In the genomic region with DNA sequence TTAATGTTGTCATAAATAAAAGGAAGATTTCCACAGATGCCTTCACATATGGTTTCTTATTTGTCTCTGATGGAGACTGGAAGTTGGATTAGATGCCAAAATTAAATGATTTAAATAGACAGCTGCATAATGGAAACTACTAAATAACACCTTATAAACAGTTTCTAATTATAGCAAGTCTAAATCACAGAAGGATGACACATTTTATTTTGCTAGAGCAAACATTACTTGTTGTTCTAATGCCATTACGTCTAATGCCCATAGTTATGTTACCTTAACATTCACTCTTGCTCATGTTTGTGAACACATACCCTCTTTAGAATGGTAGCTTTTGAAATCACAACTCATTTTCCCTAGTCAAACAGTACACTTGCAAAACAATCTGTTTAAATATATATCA, we compare ENCODE assay signal across 21 cellular contexts.
DNase-seq lines count a peak whose midpoint lies in the region; ATAC-seq lines count a peak whose summit lies in the region.
"Had no signal": no experiment of that assay in that cellular context is flagged by ENCODE, and none has a peak within 500 bp of the region (broad histone marks: within the 10 kb centered on the region; RNA-seq: fewer than 3 reads in every experiment).

No MANE protein-coding gene starts in this region.

- no peaks in the 10 kb centered on the region for H3K4me1 ChIP-seq in naive thymus-derived CD4-positive, alpha-beta T cell (ENCODE audit: control insufficient read depth in 2 of 2, insufficient read depth in 2 of 2, low read length in 2 of 2)
- H3K4me1 ChIP-seq: BE2C, BLaER1, Caco-2 had no signal

- no peak for ATAC-seq in naive thymus-derived CD4-positive, alpha-beta T cell
- ATAC-seq: GM12878 had no signal

- CTCF ChIA-PET in naive thymus-derived CD4-positive, alpha-beta T cell (lab: Charles Lee), result no interaction called here

- intact Hi-C loops in naive thymus-derived CD4-positive, alpha-beta T cell (cut with micrococcal nuclease), result no loop called here

- no peak overlapping the region for H3K27ac Mint-ChIP-seq in naive thymus-derived CD4-positive, alpha-beta T cell
- H3K27ac Mint-ChIP-seq: CD14-positive monocyte; CD4-positive, alpha-beta memory T cell; CD4-positive, CD25-positive, alpha-beta regulatory T cell had no signal

- H3K27ac ChIP-seq in naive thymus-derived CD4-positive, alpha-beta T cell (ENCODE audit: low read depth, low read length), result no peak overlapping the region
- H3K27ac ChIP-seq: 22Rv1, BLaER1 had no signal

- no peaks in the 10 kb centered on the region for H3K4me1 Mint-ChIP-seq in naive thymus-derived CD4-positive, alpha-beta T cell
- H3K4me1 Mint-ChIP-seq: CD14-positive monocyte; CD4-positive, alpha-beta memory T cell; CD4-positive, CD25-positive, alpha-beta regulatory T cell had no signal

- no peaks in the 10 kb centered on the region for H3K36me3 Mint-ChIP-seq in naive thymus-derived CD4-positive, alpha-beta T cell
- H3K36me3 Mint-ChIP-seq: CD14-positive monocyte; CD4-positive, alpha-beta memory T cell; CD4-positive, CD25-positive, alpha-beta regulatory T cell had no signal

- no peak overlapping the region for H3K4me3 ChIP-seq in naive thymus-derived CD4-positive, alpha-beta T cell (ENCODE audit: low read length)
- H3K4me3 ChIP-seq: BLaER1, GM12878 had no signal

- H3K9me3 Mint-ChIP-seq in naive thymus-derived CD4-positive, alpha-beta T cell, result peaks cover 0 to 6% (median 0%) of the 10 kb centered on the region in 11 donors

- POLR2A ChIA-PET in naive thymus-derived CD4-positive, alpha-beta T cell (lab: Charles Lee), result no interaction called here

- no peak overlapping the region for H3K4me3 Mint-ChIP-seq in naive thymus-derived CD4-positive, alpha-beta T cell
- H3K4me3 Mint-ChIP-seq: CD14-positive monocyte; CD4-positive, alpha-beta memory T cell; CD4-positive, CD25-positive, alpha-beta regulatory T cell had no signal

- H3K9me3 ChIP-seq in naive thymus-derived CD4-positive, alpha-beta T cell (ENCODE audit: control insufficient read depth in 2 of 3, low read length in 3 of 3), result no peaks in the 10 kb centered on the region
- H3K9me3 ChIP-seq: BE2C, BLaER1, Caco-2 had no signal

- H3K27me3 ChIP-seq in naive thymus-derived CD4-positive, alpha-beta T cell (ENCODE audit: control insufficient read depth in 2 of 2, insufficient read depth in 2 of 2, low read length in 2 of 2), result no peaks in the 10 kb centered on the region
- H3K27me3 ChIP-seq: BE2C, BLaER1 had no signal

- no peaks in the 10 kb centered on the region for H3K36me3 ChIP-seq in naive thymus-derived CD4-positive, alpha-beta T cell (ENCODE audit: control insufficient read depth in 2 of 3, insufficient read depth in 3 of 3, low read length in 3 of 3)
- H3K36me3 ChIP-seq: BE2C, BLaER1 had no signal

- DNase-seq in DMS53 (lab: John Stamatoyannopoulos, UW), result peak; percentile 6
- no peak for DNase-seq in DMS53 treated with DMSO at 0.1 percent for 48 hours (lab: John Stamatoyannopoulos, UW; ENCODE audit: unreplicated experiment)
- peak; percentile 29 for DNase-seq in NCI-H526 treated with DMSO at 0.1 percent for 48 hours (lab: John Stamatoyannopoulos, UW)
- peak; percentile 33 for DNase-seq in myocyte (ENCODE audit: low read depth)
- DNase-seq in naive thymus-derived CD4-positive, alpha-beta T cell, result no peak
- no peak for DNase-seq in stimulated activated CD4-positive, alpha-beta T cell treated with anti-CD3 and anti-CD28 coated beads, Interleukin-15, amount 100 ng/mL, for 24 hours
- DNase-seq in hippocampal formation (lab: John Stamatoyannopoulos, UW), result no peak
- DNase-seq: ACHN; BE2C; C1 segment of cervical spinal cord; Caco-2; Calu3; CD4-positive, alpha-beta memory T cell; CD4-positive, CD25-positive, alpha-beta regulatory T cell; DND-41; EL; GDM1 had no signal

- no peaks in the 10 kb centered on the region for H3K27me3 Mint-ChIP-seq in naive thymus-derived CD4-positive, alpha-beta T cell
- H3K27me3 Mint-ChIP-seq: CD4-positive, alpha-beta memory T cell; CD4-positive, CD25-positive, alpha-beta regulatory T cell had no signal

Comparison
In these comparisons a context has a peak if more than half of its experiments do, and no peak if none do; other contexts are left out.
1. DNase-seq: peak in DMS53 (single experiment), NCI-H526 treated with DMSO at 0.1 percent for 48 hours (single experiment) and myocyte (single experiment); none in DMS53 treated with DMSO at 0.1 percent for 48 hours (single experiment), naive thymus-derived CD4-positive, alpha-beta T cell (0 of 9), stimulated activated CD4-positive, alpha-beta T cell treated with anti-CD3 and anti-CD28 coated beads, Interleukin-15, amount 100 ng/mL, for 24 hours (single experiment) and hippocampal formation (0 of 2).